13 cellular contexts compared by ENCODE assay signal in the genomic region with DNA sequence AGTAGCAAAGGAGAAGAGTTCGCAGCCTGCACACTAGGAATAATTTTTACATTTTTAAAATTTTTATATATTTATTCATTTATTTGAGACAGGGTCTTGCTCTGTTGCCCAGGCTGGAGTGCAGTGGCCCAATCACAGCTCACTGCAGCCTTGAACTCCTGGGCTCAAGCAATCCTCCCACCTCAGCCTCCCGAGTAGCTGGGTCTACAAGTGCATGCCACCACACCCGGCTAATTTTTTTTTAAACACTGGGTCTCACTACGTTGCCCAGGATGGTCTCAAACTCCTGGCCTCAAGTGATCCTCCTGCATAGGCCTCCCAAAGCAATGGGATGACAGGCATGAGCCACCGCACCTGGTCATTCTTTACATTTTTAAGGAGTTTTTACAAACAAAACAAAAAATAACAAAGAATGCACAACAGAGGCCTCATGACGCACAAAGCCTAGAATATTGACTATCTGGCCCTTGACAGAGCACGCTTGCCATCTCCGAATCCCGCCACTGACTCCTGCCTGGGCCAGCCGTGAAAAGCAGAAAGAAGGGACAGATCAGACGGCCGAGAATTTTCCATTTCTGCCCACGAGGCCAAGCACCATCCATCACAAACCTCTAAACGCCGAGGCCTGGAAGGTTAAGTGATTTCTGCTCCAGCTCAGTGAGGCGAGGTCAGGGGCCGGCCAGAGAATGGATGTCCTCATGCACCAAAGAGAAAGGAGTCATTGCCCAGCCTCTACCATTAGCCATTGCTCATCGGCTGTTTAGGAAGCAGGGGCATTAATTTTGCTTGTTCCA.
DNase-seq lines count a peak whose midpoint lies in the region; ATAC-seq, FAIRE-seq and TF ChIP-seq lines count a peak whose summit lies in the region.
"Had no signal": no experiment of that assay in that cellular context is flagged by ENCODE, and none has a peak within 500 bp of the region (broad histone marks: within the 10 kb centered on the region; RNA-seq: fewer than 3 reads in every experiment).

No MANE protein-coding gene starts in this region.

- H3K9me3 Mint-ChIP-seq in MCF 10A (ENCODE audit: unreplicated experiment) (no peaks in the 10 kb centered on the region), nephron progenitor cell (peaks cover 6% of the 10 kb centered on the region)
- H3K9me3 Mint-ChIP-seq: activated T-cell treated with anti-CD3 and anti-CD28 coated beads, Interleukin-2, amount 50 U/mL, for 24 hours had no signal

- no peaks in the 10 kb centered on the region; the same call in 1 of the 2 replicates for H3K23me2 ChIP-seq in H1 (ENCODE audit: low read depth, low read length)

- H3K36me3 ChIP-seq in breast epithelium, result no peaks in the 10 kb centered on the region
- no peaks in the 10 kb centered on the region for H3K36me3 ChIP-seq in H1 (ENCODE audit: control insufficient read depth in 2 of 4, insufficient read depth in 4 of 4, low read length in 3 of 4)
- H3K36me3 ChIP-seq in thoracic aorta, result no peaks in the 10 kb centered on the region
- H3K36me3 ChIP-seq in testis (ENCODE audit: low read depth, missing control alignments), result no peaks in the 10 kb centered on the region

- H3K4me1 Mint-ChIP-seq in MCF 10A (ENCODE audit: insufficient read depth, unreplicated experiment), result peaks cover 42% of the 10 kb centered on the region
- H3K4me1 Mint-ChIP-seq in nephron progenitor cell, result peaks cover 84% of the 10 kb centered on the region

- H2BK15ac ChIP-seq in H1 (ENCODE audit: low read length), result 0 out of 2 replicates have a peak overlapping the region, but pooled peaks have one; percentile 81

- 0 out of 2 replicates have a peak overlapping the region, but pooled peaks have one; percentile 21 for H2BK5ac ChIP-seq in H1 (ENCODE audit: low read depth, low read length)

- H3K4me3 Mint-ChIP-seq in MCF 10A (ENCODE audit: unreplicated experiment) (no peak overlapping the region), nephron progenitor cell (no peak overlapping the region)
- H3K4me3 Mint-ChIP-seq: activated T-cell treated with anti-CD3 and anti-CD28 coated beads, Interleukin-2, amount 50 U/mL, for 24 hours; CD4-positive, CD25-positive, alpha-beta regulatory T cell had no signal

- no peak overlapping the region for H2AK5ac ChIP-seq in H1 (ENCODE audit: low read depth, low read length)

- H2BK20ac ChIP-seq in H1 (ENCODE audit: low read length), result 0 out of 2 replicates have a peak overlapping the region, but pooled peaks have one; percentile 34

- no peak overlapping the region for H3K18ac ChIP-seq in H1 (ENCODE audit: extremely low read depth, low read length)

- H3K9ac ChIP-seq in H1 (replicated peaks in 1 of 4; ENCODE audit: extremely low read depth in 1 of 4, low read depth in 3 of 4, low read length in 3 of 4), result no peak overlapping the region

- no peaks in the 10 kb centered on the region for H4K20me1 ChIP-seq in H1 (replicated peaks in 1 of 2; ENCODE audit: control insufficient read depth in 1 of 2, insufficient read depth in 2 of 2, low read length in 2 of 2)

- WGBS in H1 (ENCODE audit: extremely low coverage in 1 of 2, insufficient coverage in 1 of 2, insufficient read length in 1 of 2, insufficient replicate concordance in 2 of 2, low coverage in 1 of 2, low lambda C conversion rate in 2 of 2, missing lambda C conversion rate in 1 of 2), 2 experiments, result 93% methylated on average over 18 of the region's 18 CpGs; no CpG with 5 or more reads in 1 of the 2 experiments
- WGBS in testis, 2 donors, result 68 to 72% methylated on average over 18 of the region's 18 CpGs

- H3K4me2 ChIP-seq in H1 (ENCODE audit: insufficient read depth in 1 of 2, low read depth in 2 of 2, low read length in 2 of 2), result no peak overlapping the region

- H3K36me3 Mint-ChIP-seq in MCF 10A (ENCODE audit: insufficient read depth, unreplicated experiment) (no peaks in the 10 kb centered on the region), nephron progenitor cell (ENCODE audit: low read depth) (no peaks in the 10 kb centered on the region)

- peak overlapping the region; percentile 28; the same call in 1 of the 2 replicates for H4K8ac ChIP-seq in H1 (ENCODE audit: extremely low read depth, insufficient read depth, low read length)

- no peak overlapping the region for H3K14ac ChIP-seq in H1 (ENCODE audit: insufficient read length)

- no TSS peak for BruUV-seq in MCF 10A (replicated peaks; lab: Mats Ljungman, UMichigan)

- TF ChIP-seq EP300 in H1 (IDR thresholded peaks at IDR 0.05; ENCODE audit: borderline replicate concordance in 1 of 2, low read depth in 2 of 2, low read length in 2 of 2), result no peak

- intact Hi-C loops in breast epithelium (cut with DNase I; ENCODE audit: low total_unique reads), result no loop called here
- intact Hi-C loops in MCF 10A (cut with micrococcal nuclease), result no loop called here
- intact Hi-C loops in testis (cut with DNase I; ENCODE audit: low total_unique reads), result no loop called here

- no peak overlapping the region for H2BK120ac ChIP-seq in H1 (replicated peaks; ENCODE audit: low read depth, low read length)

- H2AFZ ChIP-seq in H1 (ENCODE audit: low read length), result no peak overlapping the region

- CTCF ChIA-PET in MCF 10A (lab: Yijun Ruan, JAX), result interaction anchor here (0.6 to 1.5 kb wide), 5 partner anchors 15 to 174 kb away, joined by 3 to 4 read pairs (median 3); no protein-coding TSS in a partner anchor
- CTCF ChIA-PET in H1 (lab: Charles Lee; ENCODE audit: partially characterized antibody), result interaction anchor here (0.7 to 13.8 kb wide), 4 partner anchors 21 to 377 kb away, joined by 3 to 159 read pairs (median 17); no protein-coding TSS in a partner anchor

- H3K27ac Mint-ChIP-seq in MCF 10A (ENCODE audit: low read depth, unreplicated experiment) (no peak overlapping the region), nephron progenitor cell (peak overlapping the region; percentile 3)
- H3K27ac Mint-ChIP-seq: activated T-cell treated with anti-CD3 and anti-CD28 coated beads, Interleukin-2, amount 50 U/mL, for 24 hours; CD4-positive, CD25-positive, alpha-beta regulatory T cell had no signal

- H3K27me3 Mint-ChIP-seq in MCF 10A (ENCODE audit: insufficient read depth, unreplicated experiment), result no peaks in the 10 kb centered on the region
- H3K27me3 Mint-ChIP-seq in nephron progenitor cell (ENCODE audit: low read depth, poor library complexity), result peaks cover 22% of the 10 kb centered on the region

- no peaks in the 10 kb centered on the region for H3K79me2 ChIP-seq in H1 (ENCODE audit: control insufficient read depth in 1 of 2, insufficient read depth in 2 of 2, low read length in 2 of 2)

- H3K23ac ChIP-seq in H1 (ENCODE audit: insufficient read length), result no peak overlapping the region

- no peaks in the 10 kb centered on the region for H3K79me1 ChIP-seq in H1 (ENCODE audit: low read depth, low read length)

- H3K27ac ChIP-seq in breast epithelium (peak overlapping the region; percentile 87 to 91), H1 (ENCODE audit: low read depth, low read length) (no peak overlapping the region), thoracic aorta (peak overlapping the region; percentile 42 to 85), testis (peak overlapping the region in 1 of 2 donors; percentile 10)

- TF ChIP-seq POLR2A in breast epithelium (IDR thresholded peaks at IDR 0.05) (no peak), H1 (IDR thresholded peaks at IDR 0.05; ENCODE audit: control extremely low read depth in 1 of 2, low read depth in 2 of 2, low read length in 2 of 2) (no peak), testis (IDR thresholded peaks at IDR 0.05) (no peak)

- H3K4me3 ChIP-seq in breast epithelium, result no peak overlapping the region
- H3K4me3 ChIP-seq in H1 (ENCODE audit: extremely low read depth in 1 of 4, insufficient read depth in 2 of 4, low read depth in 3 of 4, low read length in 4 of 4), result no peak overlapping the region
- H3K4me3 ChIP-seq in thoracic aorta, result no peak overlapping the region
- no peak overlapping the region for H3K4me3 ChIP-seq in testis

- peak overlapping the region; percentile 63; the same call in 1 of the 2 replicates for H2BK12ac ChIP-seq in H1 (ENCODE audit: low read depth, low read length)

- POLR2A ChIA-PET in MCF 10A (lab: Yijun Ruan, JAX), result interaction anchor here (0.7 kb wide), 1 partner anchor 235 kb away, joined by 3 read pairs; no protein-coding TSS in a partner anchor
- POLR2A ChIA-PET in H1 (lab: Charles Lee; ENCODE audit: partially characterized antibody), result interaction anchor here (5.1 kb wide), 1 partner anchor 11 kb away, joined by 37 read pairs; no protein-coding TSS in a partner anchor

- no peak overlapping the region for H4K5ac ChIP-seq in H1 (ENCODE audit: insufficient read length, low read depth, low read length)

- no peak for ATAC-seq in thoracic aorta (ENCODE audit: insufficient number of reproducible peaks, low FRiP score, low read depth)
- no peak for ATAC-seq in HG02610 (IDR thresholded peaks at IDR 0.05; ENCODE audit: unreplicated experiment)

- no peak for FAIRE-seq in H1 (lab: Jason Lieb, UNC)
- FAIRE-seq: TTC549 had no signal

- TF ChIP-seq CTCF in breast epithelium (IDR thresholded peaks at IDR 0.05) (no peak), MCF 10A (IDR thresholded peaks at IDR 0.05; ENCODE audit: unreplicated experiment) (no peak), H1 (IDR thresholded peaks at IDR 0.05; ENCODE audit: control extremely low read depth in 1 of 3, insufficient read depth in 1 of 3, low read depth in 1 of 3, low read length in 3 of 3) (no peak), nephron progenitor cell (IDR thresholded peaks at IDR 0.05) (no peak), thoracic aorta (IDR thresholded peaks at IDR 0.05) (no peak), testis (IDR thresholded peaks at IDR 0.05) (no peak)

- DNase-seq in breast epithelium (ENCODE audit: low spot score in 2 of 2) (no peak), MCF 10A (ENCODE audit: unreplicated experiment) (no peak), H1 (ENCODE audit: low read depth in 1 of 2, low spot score in 2 of 2) (no peak), nephron progenitor cell (no peak), thoracic aorta (ENCODE audit: low spot score) (no peak), testis (no peak), NCI-H526 treated with DMSO at 0.1 percent for 48 hours (lab: John Stamatoyannopoulos, UW) (no peak)
- DNase-seq: activated T-cell treated with anti-CD3 and anti-CD28 coated beads, Interleukin-2, amount 50 U/mL, for 24 hours; CD4-positive, CD25-positive, alpha-beta regulatory T cell; cerebellar nuclear complex; Karpas-422 had no signal

- peaks cover 17 to 37% of the 10 kb centered on the region in 2 donors for H3K4me1 ChIP-seq in breast epithelium
- H3K4me1 ChIP-seq in H1 (replicated peaks in 1 of 4; ENCODE audit: control insufficient read depth in 3 of 4, insufficient read depth in 4 of 4, low read length in 3 of 4), result peaks cover 0 to 11% (median 8%) of the 10 kb centered on the region in 4 experiments; a peak in 6 of 7 replicates
- H3K4me1 ChIP-seq in thoracic aorta (ENCODE audit: control insufficient read depth in 1 of 2, low read depth in 2 of 2), result peaks cover 19 to 29% of the 10 kb centered on the region in 2 donors
- H3K4me1 ChIP-seq in testis, result peaks cover 38% of the 10 kb centered on the region

- no peak for TF ChIP-seq RAD21 in H1 (IDR thresholded peaks at IDR 0.05 in 1 of 2, conservative IDR thresholded peaks at IDR 0.05 in 1 of 2; ENCODE audit: low read depth in 2 of 2, low read length in 2 of 2)

- no peak overlapping the region for H4K91ac ChIP-seq in H1 (replicated peaks; ENCODE audit: insufficient read length, low read length)

- no peak overlapping the region for H3K56ac ChIP-seq in H1 (replicated peaks; ENCODE audit: insufficient read length, low read depth, low read length)

- no peaks in the 10 kb centered on the region for H3K9me3 ChIP-seq in breast epithelium
- H3K9me3 ChIP-seq in H1 (ENCODE audit: insufficient read depth in 2 of 2, low read depth in 1 of 2, low read length in 1 of 2), result no peaks in the 10 kb centered on the region; a peak in 1 of 4 replicates
- H3K9me3 ChIP-seq in thoracic aorta, result no peaks in the 10 kb centered on the region
- H3K9me3 ChIP-seq in testis, result no peaks in the 10 kb centered on the region

- H3K27me3 ChIP-seq in breast epithelium, result no peaks in the 10 kb centered on the region
- H3K27me3 ChIP-seq in H1 (replicated peaks in 1 of 4; ENCODE audit: control insufficient read depth in 3 of 4, extremely low read depth in 1 of 4, insufficient read depth in 3 of 4, low read length in 3 of 4), result no peaks in the 10 kb centered on the region
- no peaks in the 10 kb centered on the region for H3K27me3 ChIP-seq in thoracic aorta (replicated peaks; ENCODE audit: insufficient read depth)
- H3K27me3 ChIP-seq in testis, result no peaks in the 10 kb centered on the region

- H3K4ac ChIP-seq in H1 (replicated peaks; ENCODE audit: insufficient read length, low read depth, low read length), result no peak overlapping the region
